In genomic region chr9:2159521-2160417, GRCh38 we compare ENCODE assay signal across 8 cellular contexts.
A peak's percentile ranks its signal among the peaks of the same experiment; 100 is the strongest.
DNase-seq lines count a peak whose midpoint lies in the region; ATAC-seq, FAIRE-seq and TF ChIP-seq lines count a peak whose summit lies in the region.

No MANE protein-coding gene starts in this region.

- POLR2A ChIA-PET in GM12878 (lab: Charles Lee), result interaction anchor here (0.6 to 0.9 kb wide), 4 partner anchors 9 to 684 kb away, joined by 3 to 5 read pairs (median 4); partner anchors contain the start of gene PUM3

- TF ChIP-seq CTCF in MM.1S (IDR thresholded peaks at IDR 0.05; ENCODE audit: low read length) (no peak), GM12878 (IDR thresholded peaks at IDR 0.05 in 2 of 3, conservative IDR thresholded peaks at IDR 0.05 in 1 of 3; ENCODE audit: control insufficient read depth in 2 of 3, extremely low read depth in 1 of 3, insufficient read depth in 1 of 3, low read depth in 3 of 3, low read length in 3 of 3) (no peak), suprapubic skin (IDR thresholded peaks at IDR 0.05) (no peak), BE2C (IDR thresholded peaks at IDR 0.05; ENCODE audit: low read depth, low read length) (no peak)

- TF ChIP-seq EP300 in GM12878 (IDR thresholded peaks at IDR 0.05; ENCODE audit: borderline replicate concordance in 1 of 2, control insufficient read depth in 1 of 2, low read depth in 2 of 2, low read length in 2 of 2) (no peak), suprapubic skin (IDR thresholded peaks at IDR 0.05) (no peak)

- peak overlapping the region; percentile 80; the same call in 1 of the 2 replicates for H3K9ac ChIP-seq in MM.1S (ENCODE audit: low read length)
- peak overlapping the region; percentile 80 for H3K9ac ChIP-seq in GM12878 (ENCODE audit: control insufficient read depth, insufficient read depth, low read length)

- ATAC-seq in GM12878, result peak; percentile 6; the same call in 2 of the 3 replicates

- no peak for TF ChIP-seq RAD21 in GM12878 (IDR thresholded peaks at IDR 0.05; ENCODE audit: insufficient read depth, low read depth, low read length)

- H3K36me3 ChIP-seq in MM.1S (replicated peaks; ENCODE audit: insufficient read depth, low read length), result 0 out of 2 replicates have a peak, but pooled peaks cover 3% of the 10 kb centered on the region
- peaks cover 8 to 18% of the 10 kb centered on the region in 2 experiments for H3K36me3 ChIP-seq in GM12878 (ENCODE audit: control insufficient read depth in 2 of 2, insufficient read depth in 2 of 2, low read length in 1 of 2)
- H3K36me3 ChIP-seq in suprapubic skin, result peaks cover 8% of the 10 kb centered on the region
- no peaks in the 10 kb centered on the region for H3K36me3 ChIP-seq in BE2C

- CTCF ChIA-PET in GM12878 (lab: Yijun Ruan, JAX), result interaction anchor here (0.7 to 3.7 kb wide), 7 partner anchors 12 to 569 kb away, joined by 3 to 14 read pairs (median 5); no protein-coding TSS in a partner anchor

- peak overlapping the region; percentile 82; the same call in 1 of the 2 replicates for H3K27ac ChIP-seq in MM.1S (ENCODE audit: low read length)
- H3K27ac ChIP-seq in GM12878 (ENCODE audit: control insufficient read depth, insufficient read depth), result peak overlapping the region; percentile 75
- peak overlapping the region; percentile 60 for H3K27ac ChIP-seq in layer of hippocampus (ENCODE audit: low read depth, low read length)
- peak overlapping the region; percentile 87 for H3K27ac ChIP-seq in suprapubic skin

- H3K9me3 ChIP-seq in MM.1S (replicated peaks; ENCODE audit: insufficient read depth, low read length) (no peaks in the 10 kb centered on the region), GM12878 (replicated peaks; ENCODE audit: control insufficient read depth, insufficient read depth, low read length) (no peaks in the 10 kb centered on the region), suprapubic skin (no peaks in the 10 kb centered on the region), BE2C (no peaks in the 10 kb centered on the region)

- H3K4me1 ChIP-seq in MM.1S (ENCODE audit: low read length) (0 out of 2 replicates have a peak, but pooled peaks cover 4% of the 10 kb centered on the region), GM12878 (ENCODE audit: control insufficient read depth, insufficient read depth, low read length) (peaks cover 14% of the 10 kb centered on the region; the same call in 1 of the 2 replicates), suprapubic skin (peaks cover 50% of the 10 kb centered on the region), BE2C (no peaks in the 10 kb centered on the region)

- H3K79me2 ChIP-seq in MM.1S (ENCODE audit: low read length), result peaks cover 79% of the 10 kb centered on the region
- peaks cover 81% of the 10 kb centered on the region for H3K79me2 ChIP-seq in GM12878 (ENCODE audit: control insufficient read depth, insufficient read depth, low read length)

- H3F3A ChIP-seq in MM.1S (ENCODE audit: insufficient read depth, low read length), result peaks cover 22% of the 10 kb centered on the region

- FAIRE-seq in GM12878 (lab: Jason Lieb, UNC), result no peak

- H3K4me2 ChIP-seq in MM.1S (ENCODE audit: low read depth, low read length), result peak overlapping the region; percentile 94
- peak overlapping the region; percentile 95 for H3K4me2 ChIP-seq in GM12878 (ENCODE audit: control insufficient read depth, insufficient read depth)

- TF ChIP-seq POLR2A in GM12878 (IDR thresholded peaks at IDR 0.05; ENCODE audit: low read depth, low read length) (no peak), suprapubic skin (IDR thresholded peaks at IDR 0.05) (no peak)

- H3K4me3 ChIP-seq in MM.1S (ENCODE audit: low read length) (peak overlapping the region; percentile 66), GM12878 (peak overlapping the region; percentile 27), suprapubic skin (peak overlapping the region; percentile 46), BE2C (ENCODE audit: low read depth, low read length) (no peak overlapping the region)

- in situ Hi-C loops in GM12878 (cut with MboI), result no loop called here

- no peaks in the 10 kb centered on the region for H4K20me1 ChIP-seq in MM.1S (ENCODE audit: insufficient read depth, low read length)
- no peaks in the 10 kb centered on the region for H4K20me1 ChIP-seq in GM12878 (ENCODE audit: control insufficient read depth, insufficient read depth)

- 33% methylated on average over 13 of the region's 13 CpGs for WGBS in GM12878 (ENCODE audit: insufficient coverage, insufficient replicate concordance, low lambda C conversion rate, missing lambda C conversion rate)
- 11% methylated on average over 13 of the region's 13 CpGs for WGBS in suprapubic skin

- RAD21 ChIA-PET in GM12878 (lab: Charles Lee; ENCODE audit: unreplicated experiment), result interaction anchor here (0.6 to 2.1 kb wide), 3 partner anchors 11 to 220 kb away, joined by 3 to 7 read pairs (median 4); no protein-coding TSS in a partner anchor

- DNase-seq in Ammon's horn (ENCODE audit: low spot score) (peak; percentile 48), MM.1S (peak; percentile 38), GM12878 (ENCODE audit: low read depth, low spot score) (no peak), suprapubic skin (ENCODE audit: low spot score in 2 of 2) (no peak), SIG-M5 (lab: John Stamatoyannopoulos, UW) (no peak), BE2C (no peak), NCI-H2029 (lab: John Stamatoyannopoulos, UW) (no peak)

- no peaks in the 10 kb centered on the region for H3K9me2 ChIP-seq in MM.1S (replicated peaks; ENCODE audit: insufficient read depth, low read length)

- no TSS peak for BruUV-seq in GM12878 (replicated peaks; lab: Mats Ljungman, UMichigan)

- H3K27me3 ChIP-seq in MM.1S (replicated peaks; ENCODE audit: insufficient read depth, low read length), result no peaks in the 10 kb centered on the region
- no peaks in the 10 kb centered on the region for H3K27me3 ChIP-seq in GM12878 (replicated peaks in 1 of 2; ENCODE audit: control insufficient read depth in 2 of 2, insufficient read depth in 2 of 2, low read length in 1 of 2)
- H3K27me3 ChIP-seq in layer of hippocampus (ENCODE audit: control insufficient read depth, insufficient read depth, low read length), result no peaks in the 10 kb centered on the region
- H3K27me3 ChIP-seq in suprapubic skin, result no peaks in the 10 kb centered on the region
- H3K27me3 ChIP-seq in BE2C, result no peaks in the 10 kb centered on the region

- H2AFZ ChIP-seq in MM.1S (ENCODE audit: low read length), result peak overlapping the region; percentile 48
- H2AFZ ChIP-seq in GM12878 (ENCODE audit: control insufficient read depth, low read depth, low read length), result peak overlapping the region; percentile 28

- intact Hi-C loops in GM12878 (cut with micrococcal nuclease; ENCODE audit: unreplicated experiment), result loop anchor here (5.0 to 10.0 kb wide), 2 partner anchors 282 to 565 kb away; no protein-coding TSS in a partner anchor

- SMC1A ChIA-PET in GM12878 (lab: Charles Lee; ENCODE audit: uncharacterized antibody, unreplicated experiment), result interaction anchor here (0.8 to 2.5 kb wide), 11 partner anchors 10 to 53 kb away, joined by 3 to 9 read pairs (median 4); no protein-coding TSS in a partner anchor

TF ChIP-seq in GM12878, 131 proteins besides CTCF, POLR2A, EP300 and RAD21 (continues in another document):
- TF ChIP-seq CREB1 (IDR thresholded peaks at IDR 0.05; ENCODE audit: low read depth) (no peak), SUPT20H (IDR thresholded peaks at IDR 0.05; ENCODE audit: borderline replicate concordance, control insufficient read depth, low read depth, low read length) (no peak), BCL3 (IDR thresholded peaks at IDR 0.05; ENCODE audit: borderline replicate concordance, insufficient read depth, low read depth, low read length, poor library complexity, severe bottlenecking) (no peak), CUX1 (IDR thresholded peaks at IDR 0.05; ENCODE audit: insufficient replicate concordance, low read depth, low read length) (no peak), ZNF622 (IDR thresholded peaks at IDR 0.05) (no peak), ZSCAN29 (IDR thresholded peaks at IDR 0.05) (no peak)

Comparison
In these comparisons a context has a peak if more than half of its experiments do, and no peak if none do; other contexts are left out.
1. DNase-seq: peak in Ammon's horn (single experiment) and MM.1S (single experiment); none in GM12878 (single experiment), suprapubic skin (0 of 2), SIG-M5 (single experiment), BE2C (single experiment) and NCI-H2029 (single experiment).
2. Peak in every context shown above with its lines, with median percentiles within 50 percentile points of each other: H3K27ac ChIP-seq.